Comparison of ENCODE assay signal across 21 cellular contexts in the genomic region with DNA sequence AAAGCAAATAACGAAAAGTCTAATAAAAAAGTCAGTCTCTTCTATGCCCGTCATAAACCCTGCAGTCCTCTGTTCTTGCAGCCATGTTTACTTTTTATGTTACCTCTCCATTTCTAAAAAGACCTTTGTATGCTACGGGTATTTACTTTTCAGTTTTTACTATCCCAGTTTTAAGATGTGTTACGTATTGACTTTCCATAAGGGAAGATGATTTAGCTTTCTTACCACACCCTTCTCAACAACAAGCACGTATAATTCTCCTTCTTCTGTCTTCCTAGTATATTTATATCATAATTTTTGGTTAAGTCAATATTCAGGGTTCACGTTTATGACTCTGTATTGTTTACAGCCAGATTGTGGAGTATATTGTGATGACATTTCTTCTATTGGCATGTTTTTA. TPM values are rescaled to one million over a fixed set of nuclear protein-coding genes. Genes with fewer than 3 reads are reported as not detected.
DNase-seq lines count a peak whose midpoint lies in the region; ATAC-seq and TF ChIP-seq lines count a peak whose summit lies in the region.
"Had no signal": no experiment of that assay in that cellular context is flagged by ENCODE, and none has a peak within 500 bp of the region (broad histone marks: within the 10 kb centered on the region; RNA-seq: fewer than 3 reads in every experiment).

No MANE protein-coding gene starts in this region.

- H3F3A ChIP-seq in smooth muscle cell (ENCODE audit: low read depth), result no peaks in the 10 kb centered on the region

- H4K20me1 ChIP-seq in smooth muscle cell (ENCODE audit: low read depth), result peaks cover 56% of the 10 kb centered on the region

- H3K4me1 ChIP-seq in CD8-positive, alpha-beta T cell (ENCODE audit: insufficient read depth, low read length), result peaks cover 17% of the 10 kb centered on the region
- peaks cover 8% of the 10 kb centered on the region for H3K4me1 ChIP-seq in colonic mucosa
- no peaks in the 10 kb centered on the region for H3K4me1 ChIP-seq in smooth muscle cell (ENCODE audit: low read depth)
- H3K4me1 ChIP-seq: SJCRH30 had no signal

- H3K79me2 ChIP-seq in smooth muscle cell (ENCODE audit: low read depth), result peaks cover 25% of the 10 kb centered on the region

- no peaks in the 10 kb centered on the region for H3K27me3 Mint-ChIP-seq in activated CD4-positive, alpha-beta memory T cell treated with anti-CD3 and anti-CD28 coated beads for 36 hours
- no peaks in the 10 kb centered on the region for H3K27me3 Mint-ChIP-seq in activated CD4-positive, alpha-beta memory T cell treated with anti-CD3 and anti-CD28 coated beads, Interleukin-2, amount 10 ng/mL, durations not matched to agents 7 days and 5 days
- H3K27me3 Mint-ChIP-seq in CD8-positive, alpha-beta T cell (ENCODE audit: low read depth), result no peaks in the 10 kb centered on the region
- no peaks in the 10 kb centered on the region for H3K27me3 Mint-ChIP-seq in natural killer cell treated with Interleukin-12 subunit alpha and Interleukin-12 subunit beta and Interleukin-15 and Interleukin-18, amount 100 ng/mL, for 72 hours

- H3K4me3 Mint-ChIP-seq in activated CD4-positive, alpha-beta memory T cell treated with anti-CD3 and anti-CD28 coated beads for 36 hours, result no peak overlapping the region
- no peak overlapping the region for H3K4me3 Mint-ChIP-seq in activated CD4-positive, alpha-beta memory T cell treated with anti-CD3 and anti-CD28 coated beads, Interleukin-2, amount 10 ng/mL, durations not matched to agents 7 days and 5 days
- no peak overlapping the region for H3K4me3 Mint-ChIP-seq in CD8-positive, alpha-beta T cell
- no peak overlapping the region for H3K4me3 Mint-ChIP-seq in natural killer cell treated with Interleukin-12 subunit alpha and Interleukin-12 subunit beta and Interleukin-15 and Interleukin-18, amount 100 ng/mL, for 72 hours

- no peak overlapping the region for H2AFZ ChIP-seq in smooth muscle cell (ENCODE audit: low read depth)
- H2AFZ ChIP-seq: GM23248, PC-9 had no signal

- H3K27ac ChIP-seq in CD8-positive, alpha-beta T cell (ENCODE audit: low read depth, low read length), result no peak overlapping the region
- H3K27ac ChIP-seq in colonic mucosa, result peak overlapping the region; percentile 43
- no peak overlapping the region for H3K27ac ChIP-seq in smooth muscle cell (ENCODE audit: low read depth)
- H3K27ac ChIP-seq: GM23248, PC-9, SJCRH30 had no signal

- no peaks in the 10 kb centered on the region for H3K9me3 Mint-ChIP-seq in activated CD4-positive, alpha-beta memory T cell treated with anti-CD3 and anti-CD28 coated beads for 36 hours
- no peaks in the 10 kb centered on the region for H3K9me3 Mint-ChIP-seq in activated CD4-positive, alpha-beta memory T cell treated with anti-CD3 and anti-CD28 coated beads, Interleukin-2, amount 10 ng/mL, durations not matched to agents 7 days and 5 days
- H3K9me3 Mint-ChIP-seq in CD8-positive, alpha-beta T cell, result no peaks in the 10 kb centered on the region
- H3K9me3 Mint-ChIP-seq in natural killer cell treated with Interleukin-12 subunit alpha and Interleukin-12 subunit beta and Interleukin-15 and Interleukin-18, amount 100 ng/mL, for 72 hours, result no peaks in the 10 kb centered on the region

- WGBS in smooth muscle cell (ENCODE audit: low lambda C conversion rate), result 95% methylated on average over 6 of the region's 6 CpGs

- no peak overlapping the region for H3K4me2 ChIP-seq in smooth muscle cell
- H3K4me2 ChIP-seq: PC-9 had no signal

- H3K9me3 ChIP-seq in CD8-positive, alpha-beta T cell (ENCODE audit: low read length), result no peaks in the 10 kb centered on the region
- H3K9me3 ChIP-seq in colonic mucosa (no peaks in the 10 kb centered on the region), smooth muscle cell (replicated peaks; ENCODE audit: low read depth) (no peaks in the 10 kb centered on the region)
- H3K9me3 ChIP-seq: SJCRH30 had no signal

- H3K36me3 Mint-ChIP-seq in activated CD4-positive, alpha-beta memory T cell treated with anti-CD3 and anti-CD28 coated beads for 36 hours, result peaks cover 70% of the 10 kb centered on the region
- peaks cover 84% of the 10 kb centered on the region for H3K36me3 Mint-ChIP-seq in activated CD4-positive, alpha-beta memory T cell treated with anti-CD3 and anti-CD28 coated beads, Interleukin-2, amount 10 ng/mL, durations not matched to agents 7 days and 5 days (ENCODE audit: low read depth)
- peaks cover 82% of the 10 kb centered on the region for H3K36me3 Mint-ChIP-seq in CD8-positive, alpha-beta T cell
- H3K36me3 Mint-ChIP-seq in natural killer cell treated with Interleukin-12 subunit alpha and Interleukin-12 subunit beta and Interleukin-15 and Interleukin-18, amount 100 ng/mL, for 72 hours, result peaks cover 32% of the 10 kb centered on the region

- intact Hi-C loops in activated CD4-positive, alpha-beta memory T cell treated with anti-CD3 and anti-CD28 coated beads for 36 hours (cut with micrococcal nuclease), result no loop called here
- intact Hi-C loops in CD8-positive, alpha-beta T cell (cut with DNase I, micrococcal nuclease), result loop anchor here in 1 of 2 experiments (2.0 kb wide), 1 partner anchor 15 kb away; no protein-coding TSS in a partner anchor
- intact Hi-C loops in colonic mucosa (cut with DNase I), result loop anchor here (5.0 kb wide), 1 partner anchor 35 kb away; no protein-coding TSS in a partner anchor

- ATAC-seq in CD8-positive, alpha-beta T cell, result no peak
- ATAC-seq in natural killer cell treated with Interleukin-12 subunit alpha and Interleukin-12 subunit beta and Interleukin-15 and Interleukin-18, amount 100 ng/mL, for 72 hours, result no peak
- ATAC-seq: K562 had no signal

- POLR2A ChIA-PET in activated CD4-positive, alpha-beta memory T cell treated with anti-CD3 and anti-CD28 coated beads for 36 hours (lab: Charles Lee), result no interaction called here
- POLR2A ChIA-PET in activated CD4-positive, alpha-beta memory T cell treated with anti-CD3 and anti-CD28 coated beads, Interleukin-2, amount 10 ng/mL, durations not matched to agents 7 days and 5 days (lab: Charles Lee), result interaction anchor here (1.0 kb wide), 1 partner anchor 15 kb away, joined by 4 read pairs; no protein-coding TSS in a partner anchor
- POLR2A ChIA-PET in CD8-positive, alpha-beta T cell (lab: Charles Lee), result no interaction called here

- no peak for TF ChIP-seq CTCF in CD8-positive, alpha-beta T cell (IDR thresholded peaks at IDR 0.05)
- TF ChIP-seq CTCF in colonic mucosa (IDR thresholded peaks at IDR 0.05), result no peak
- no peak for TF ChIP-seq CTCF in smooth muscle cell (IDR thresholded peaks at IDR 0.05; ENCODE audit: borderline replicate concordance, insufficient read depth, poor library complexity, severe bottlenecking)

- DNase-seq in activated CD4-positive, alpha-beta memory T cell treated with anti-CD3 and anti-CD28 coated beads for 36 hours, result no peak
- no peak for DNase-seq in activated CD4-positive, alpha-beta memory T cell treated with anti-CD3 and anti-CD28 coated beads, Interleukin-2, amount 10 ng/mL, durations not matched to agents 7 days and 5 days
- no peak for DNase-seq in CD8-positive, alpha-beta T cell
- DNase-seq in colonic mucosa, result no peak
- no peak for DNase-seq in natural killer cell treated with Interleukin-12 subunit alpha and Interleukin-12 subunit beta and Interleukin-15 and Interleukin-18, amount 100 ng/mL, for 72 hours (ENCODE audit: low spot score)
- DNase-seq in smooth muscle cell (lab: John Stamatoyannopoulos, UW; ENCODE audit: unreplicated experiment), result no peak
- DNase-seq in NCI-H82 treated with DMSO at 0.1 percent for 48 hours (lab: John Stamatoyannopoulos, UW; ENCODE audit: unreplicated experiment), result no peak
- no peak for DNase-seq in NOMO-1 treated with dmso at 0.1 percent for 144 hours (lab: John Stamatoyannopoulos, UW; ENCODE audit: unreplicated experiment)
- DNase-seq: 8988T, DMS 273 treated with DMSO at 0.1 percent for 48 hours, GM23248, HCEC 1CT, NCI-H1436 treated with DMSO at 0.1 percent for 48 hours, NCI-H2029 treated with DMSO at 0.1 percent for 48 hours, NCI-H2171 treated with DMSO at 0.1 percent for 48 hours, NCI-H446 treated with DMSO at 0.1 percent for 48 hours, PC-9, SJCRH30 had no signal

- H3K27ac Mint-ChIP-seq in activated CD4-positive, alpha-beta memory T cell treated with anti-CD3 and anti-CD28 coated beads for 36 hours, result peak overlapping the region; percentile 29
- no peak overlapping the region for H3K27ac Mint-ChIP-seq in activated CD4-positive, alpha-beta memory T cell treated with anti-CD3 and anti-CD28 coated beads, Interleukin-2, amount 10 ng/mL, durations not matched to agents 7 days and 5 days
- H3K27ac Mint-ChIP-seq in CD8-positive, alpha-beta T cell, result peak overlapping the region; percentile 66
- H3K27ac Mint-ChIP-seq in natural killer cell treated with Interleukin-12 subunit alpha and Interleukin-12 subunit beta and Interleukin-15 and Interleukin-18, amount 100 ng/mL, for 72 hours, result peak overlapping the region; percentile 40 to 64

- H3K9ac ChIP-seq in colonic mucosa (ENCODE audit: low read depth in 2 of 2, low read length in 2 of 2) (no peak overlapping the region), smooth muscle cell (ENCODE audit: low read depth) (no peak overlapping the region)
- H3K9ac ChIP-seq: GM23248 had no signal

- peaks cover 55% of the 10 kb centered on the region for H3K4me1 Mint-ChIP-seq in activated CD4-positive, alpha-beta memory T cell treated with anti-CD3 and anti-CD28 coated beads for 36 hours (ENCODE audit: low read depth)
- peaks cover 48% of the 10 kb centered on the region for H3K4me1 Mint-ChIP-seq in activated CD4-positive, alpha-beta memory T cell treated with anti-CD3 and anti-CD28 coated beads, Interleukin-2, amount 10 ng/mL, durations not matched to agents 7 days and 5 days
- H3K4me1 Mint-ChIP-seq in CD8-positive, alpha-beta T cell (ENCODE audit: low read depth), result peaks cover 58% of the 10 kb centered on the region
- H3K4me1 Mint-ChIP-seq in natural killer cell treated with Interleukin-12 subunit alpha and Interleukin-12 subunit beta and Interleukin-15 and Interleukin-18, amount 100 ng/mL, for 72 hours (ENCODE audit: low read depth in 2 of 2), result peaks cover 29 to 48% of the 10 kb centered on the region in 2 donors

- H3K36me3 ChIP-seq in CD8-positive, alpha-beta T cell (ENCODE audit: insufficient read depth, low read length), result peaks cover 27% of the 10 kb centered on the region
- H3K36me3 ChIP-seq in colonic mucosa, result peaks cover 5% of the 10 kb centered on the region
- H3K36me3 ChIP-seq in smooth muscle cell (ENCODE audit: low read depth), result peaks cover 34% of the 10 kb centered on the region

- no peak overlapping the region for H3K4me3 ChIP-seq in CD8-positive, alpha-beta T cell (ENCODE audit: low read depth, low read length)
- H3K4me3 ChIP-seq in colonic mucosa (no peak overlapping the region), smooth muscle cell (no peak overlapping the region)
- H3K4me3 ChIP-seq: GM23248, K562, PC-9, SJCRH30 had no signal

- CTCF ChIA-PET in activated CD4-positive, alpha-beta memory T cell treated with anti-CD3 and anti-CD28 coated beads for 36 hours (lab: Charles Lee), result no interaction called here
- CTCF ChIA-PET in activated CD4-positive, alpha-beta memory T cell treated with anti-CD3 and anti-CD28 coated beads, Interleukin-2, amount 10 ng/mL, durations not matched to agents 7 days and 5 days (lab: Charles Lee), result no interaction called here
- CTCF ChIA-PET in CD8-positive, alpha-beta T cell (lab: Charles Lee), result interaction anchor here (0.6 kb wide), 1 partner anchor 679 kb away, joined by 5 read pairs; no protein-coding TSS in a partner anchor

- H3K27me3 ChIP-seq in CD8-positive, alpha-beta T cell (ENCODE audit: insufficient read depth, low read length), result no peaks in the 10 kb centered on the region
- H3K27me3 ChIP-seq in colonic mucosa, result no peaks in the 10 kb centered on the region
- no peaks in the 10 kb centered on the region for H3K27me3 ChIP-seq in smooth muscle cell (ENCODE audit: low read depth)
- H3K27me3 ChIP-seq: SJCRH30 had no signal

RNA-seq across cellular contexts. Expression of gene TRNT1, which starts 10.8 kb away (rescaled TPM):
- total RNA-seq in activated CD4-positive, alpha-beta memory T cell treated with anti-CD3 and anti-CD28 coated beads for 36 hours, result 10 to 100 TPM; 51.5 to 53.6 TPM
- 10 to 100 TPM; 29.5 to 32.4 TPM for total RNA-seq in activated CD4-positive, alpha-beta memory T cell treated with anti-CD3 and anti-CD28 coated beads, Interleukin-2, amount 10 ng/mL, durations not matched to agents 7 days and 5 days
- total RNA-seq in CD8-positive, alpha-beta T cell, result 10 to 100 TPM; 26.0 to 26.5 TPM
- 10 to 100 TPM; 15.7 to 26.8 TPM for total RNA-seq in colonic mucosa
- 10 to 100 TPM; 29.7 to 70.0 TPM for total RNA-seq in natural killer cell treated with Interleukin-12 subunit alpha and Interleukin-12 subunit beta and Interleukin-15 and Interleukin-18, amount 100 ng/mL, for 72 hours
- 16.1 and 25.5 TPM in 2 replicates for total RNA-seq in smooth muscle cell
- 16.2 and 18.6 TPM in 2 replicates for polyA plus RNA-seq in smooth muscle cell

RNA-seq across cellular contexts. Expression of gene IL5RA, which starts 27.4 kb away (rescaled TPM):
- under 1 TPM; 0.15 to 0.74 TPM for total RNA-seq in activated CD4-positive, alpha-beta memory T cell treated with anti-CD3 and anti-CD28 coated beads for 36 hours
- not detected for total RNA-seq in activated CD4-positive, alpha-beta memory T cell treated with anti-CD3 and anti-CD28 coated beads, Interleukin-2, amount 10 ng/mL, durations not matched to agents 7 days and 5 days
- total RNA-seq in CD8-positive, alpha-beta T cell, result not detected
- total RNA-seq in colonic mucosa (under 1 TPM; 0.15 to 0.21 TPM), smooth muscle cell (not detected in 2 replicates)
- 1 to 10 TPM in 1 of 2 donors, not detected in 1; 5.0 TPM for total RNA-seq in natural killer cell treated with Interleukin-12 subunit alpha and Interleukin-12 subunit beta and Interleukin-15 and Interleukin-18, amount 100 ng/mL, for 72 hours
- 0.12 and 0.14 TPM in 2 replicates for polyA plus RNA-seq in smooth muscle cell
- total RNA-seq: Daoy, GM23248, PC-9, SJCRH30 had no signal
- polyA plus RNA-seq: BJ, GM23248 had no signal

RNA-seq across cellular contexts. Expression of gene CRBN, which starts 42.0 kb away (rescaled TPM):
- total RNA-seq in activated CD4-positive, alpha-beta memory T cell treated with anti-CD3 and anti-CD28 coated beads for 36 hours, result 10 to 100 TPM; 40.4 to 45.4 TPM
- total RNA-seq in activated CD4-positive, alpha-beta memory T cell treated with anti-CD3 and anti-CD28 coated beads, Interleukin-2, amount 10 ng/mL, durations not matched to agents 7 days and 5 days, result 10 to 100 TPM; 62.8 to 74.4 TPM
- 100 to 1,000 TPM; 143 to 144 TPM for total RNA-seq in CD8-positive, alpha-beta T cell
- total RNA-seq in colonic mucosa, result 10 to 100 TPM; 30.0 to 47.7 TPM
- total RNA-seq in natural killer cell treated with Interleukin-12 subunit alpha and Interleukin-12 subunit beta and Interleukin-15 and Interleukin-18, amount 100 ng/mL, for 72 hours, result 10 to 100 TPM; 39.3 to 48.4 TPM
- total RNA-seq in smooth muscle cell, result 47.2 and 77.5 TPM in 2 replicates
- 26.8 and 31.5 TPM in 2 replicates for polyA plus RNA-seq in smooth muscle cell
